In genomic region chr20:31608256-31608980, GRCh38 we compare ENCODE assay signal across 8 cellular contexts. TPM values are rescaled to one million over a fixed set of nuclear protein-coding genes. Genes with fewer than 3 reads are reported as not detected.
DNase-seq lines count a peak whose midpoint lies in the region; ATAC-seq and TF ChIP-seq lines count a peak whose summit lies in the region.

No MANE protein-coding gene starts in this region.

- WGBS in gastroesophageal sphincter (ENCODE audit: low coverage in 1 of 2), 2 donors = 7 to 34% methylated on average over 12 to 13 of the region's 46 CpGs

- TF ChIP-seq POLR2A in gastroesophageal sphincter (IDR thresholded peaks at IDR 0.05) = peak; percentile 16 to 22

- peak; percentile 1 for TF ChIP-seq EP300 in gastroesophageal sphincter (IDR thresholded peaks at IDR 0.05)

- H3K27ac ChIP-seq in SJCRH30 (no peak overlapping the region; the same call in 1 of the 2 replicates), gastroesophageal sphincter (peak overlapping the region; percentile 19 to 98 (median 92))

- peaks cover 17% of the 10 kb centered on the region for H3K36me3 ChIP-seq in BE2C
- peaks cover 18% of the 10 kb centered on the region for H3K36me3 ChIP-seq in MG63
- peaks cover 4% of the 10 kb centered on the region; the same call in 1 of the 2 replicates for H3K36me3 ChIP-seq in SJCRH30
- H3K36me3 ChIP-seq in gastroesophageal sphincter = no peaks in the 10 kb centered on the region

- H3K4me3 ChIP-seq in BE2C (ENCODE audit: low read depth, low read length) (peak overlapping the region; percentile 99), MG63 (no peak overlapping the region), SJCRH30 (peak overlapping the region; percentile 41), gastroesophageal sphincter (peak overlapping the region in 1 of 2 donors; percentile 78)

- H3K27me3 ChIP-seq in BE2C = no peaks in the 10 kb centered on the region
- no peaks in the 10 kb centered on the region for H3K27me3 ChIP-seq in MG63
- H3K27me3 ChIP-seq in SJCRH30 = no peaks in the 10 kb centered on the region
- no peaks in the 10 kb centered on the region for H3K27me3 ChIP-seq in gastroesophageal sphincter

- no peaks in the 10 kb centered on the region for H3K9me3 ChIP-seq in BE2C
- no peaks in the 10 kb centered on the region for H3K9me3 ChIP-seq in MG63
- no peaks in the 10 kb centered on the region for H3K9me3 ChIP-seq in SJCRH30 (replicated peaks)
- H3K9me3 ChIP-seq in gastroesophageal sphincter = no peaks in the 10 kb centered on the region

- TF ChIP-seq CTCF in BE2C (IDR thresholded peaks at IDR 0.05; ENCODE audit: low read depth, low read length) (no peak), gastroesophageal sphincter (IDR thresholded peaks at IDR 0.05) (peak in 2 of 4 experiments; percentile 3 to 5)

- H3K4me1 ChIP-seq in BE2C (peaks cover 19% of the 10 kb centered on the region), SJCRH30 (peaks cover 26% of the 10 kb centered on the region), gastroesophageal sphincter (peaks cover 0 to 88% (median 9%) of the 10 kb centered on the region in 3 donors)

- ATAC-seq in gastroesophageal sphincter (peak; percentile 65), GM18498 (IDR thresholded peaks at IDR 0.05; ENCODE audit: unreplicated experiment) (no peak), HG03159 (IDR thresholded peaks at IDR 0.05; ENCODE audit: unreplicated experiment) (no peak)

- DNase-seq in BE2C (peak; percentile 80), MG63 (peak; percentile 56), SJCRH30 (peak; percentile 45 to 46), nucleus accumbens (lab: John Stamatoyannopoulos, UW) (peak in 29 of 56 donors; percentile 9 to 71 (median 30)), T-helper 2 cell (no peak)

RNA-seq across cellular contexts. Expression of gene ID1, which starts 3.3 kb away (rescaled TPM):
- polyA plus RNA-seq in BE2C (2012; ENCODE audit: insufficient read depth, insufficient read length, low read depth) = 40.6 TPM
- 363 and 396 TPM in 2 replicates for total RNA-seq in MG63 (2014; rRNA removed; shearing (Covaris generic); ENCODE audit: low replicate concordance)
- total RNA-seq in SJCRH30 (2014; rRNA removed; shearing (Covaris generic)) = 71.6 and 73.9 TPM in 2 replicates
- 100 to 1,000 TPM; 221 to 714 (median 372) TPM for total RNA-seq in gastroesophageal sphincter

RNA-seq across cellular contexts. Expression of gene COX4I2, which starts 29.3 kb away (rescaled TPM):
- 4.2 TPM for polyA plus RNA-seq in BE2C (2012; ENCODE audit: insufficient read depth, insufficient read length, low read depth)
- total RNA-seq in MG63 (2014; rRNA removed; shearing (Covaris generic); ENCODE audit: low replicate concordance) = not detected in 2 replicates
- not detected in 2 replicates for total RNA-seq in SJCRH30 (2014; rRNA removed; shearing (Covaris generic))
- total RNA-seq in gastroesophageal sphincter = 10 to 100 TPM in 2 of 4 donors, 1 to 10 TPM in 1, not detected in 1; 4.6 to 40.9 (median 12.1) TPM

Comparison
In these comparisons a context has a peak if more than half of its experiments do, and no peak if none do; other contexts are left out.
1. DNase-seq: peak in BE2C (single experiment), MG63 (single experiment), SJCRH30 (2 of 2) and nucleus accumbens (29 of 56); none in T-helper 2 cell (0 of 5).